Comparison of ENCODE assay signal across 18 cellular contexts in the genomic region with DNA sequence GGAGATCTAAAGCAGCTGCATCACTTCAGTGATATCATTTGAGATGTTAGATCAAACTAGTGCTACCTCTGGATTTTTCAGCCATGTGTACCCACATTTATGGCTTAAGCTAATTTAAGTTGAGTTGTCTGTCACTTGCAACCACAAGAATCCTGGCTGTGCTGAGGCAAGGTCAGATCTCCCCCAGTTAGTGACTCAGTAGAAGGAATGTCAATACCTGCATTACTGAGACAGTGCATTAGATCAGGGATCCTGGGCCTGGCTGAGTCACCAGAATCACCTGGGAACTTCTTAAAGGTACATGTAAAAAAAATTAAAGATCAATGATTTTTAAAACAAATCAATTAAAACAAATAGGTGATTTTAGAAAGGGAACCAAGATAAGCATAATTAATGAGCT.
"Had no signal": no experiment of that assay in that cellular context is flagged by ENCODE, and none has a peak within 500 bp of the region (broad histone marks: within the 10 kb centered on the region; RNA-seq: fewer than 3 reads in every experiment).

No MANE protein-coding gene starts in this region.

- H3K9me3 ChIP-seq: adrenal gland, lower lobe of right lung, spleen, suprapubic skin, upper lobe of right lung had no signal

- H3K27ac ChIP-seq: adrenal gland, lower lobe of right lung, neural progenitor cell, ovary, spleen, suprapubic skin, upper lobe of right lung had no signal

- H3K4me3 ChIP-seq: adrenal gland, lower lobe of right lung, neural progenitor cell, ovary, spleen, suprapubic skin, upper lobe of right lung had no signal

- H3K9ac ChIP-seq: neural progenitor cell had no signal

- H2AFZ ChIP-seq: neural progenitor cell had no signal

- ATAC-seq: activated CD4-positive, alpha-beta T cell treated with anti-CD3 and anti-CD28 coated beads for 36 hours; activated T-cell treated with anti-CD3 and anti-CD28 coated beads, Interleukin-2, amount 50 U/mL, for 4 hours; esophagus mucosa; left cardiac atrium; lower lobe of right lung; sciatic nerve; upper lobe of right lung had no signal

- DNase-seq: activated CD4-positive, alpha-beta memory T cell treated with anti-CD3 and anti-CD28 coated beads for 36 hours; activated CD4-positive, alpha-beta T cell treated with anti-CD3 and anti-CD28 coated beads for 36 hours; activated effector memory CD4-positive, alpha-beta T cell treated with anti-CD3 and anti-CD28 coated beads, Interleukin-2, amount 50 U/mL, for 16 hours; activated T-cell treated with anti-CD3 and anti-CD28 coated beads, Interleukin-2, amount 50 U/mL, for 4 hours; adrenal gland; caudate nucleus; hippocampal formation; left cardiac atrium; lower lobe of right lung; naive B cell; ovary; spleen; T-helper 2 cell; upper lobe of right lung had no signal

- H3K4me1 ChIP-seq: adrenal gland, lower lobe of right lung, spleen, suprapubic skin, upper lobe of right lung had no signal

- H3K27me3 ChIP-seq: adrenal gland, neural progenitor cell, ovary, spleen, suprapubic skin, upper lobe of right lung had no signal

- H3K36me3 ChIP-seq: adrenal gland, lower lobe of right lung, neural progenitor cell, ovary, spleen, suprapubic skin, upper lobe of right lung had no signal
